Comparison of ENCODE assay signal across 7 cellular contexts in genomic region chrX:48802089-48802812, GRCh38.
A peak's percentile ranks its signal among the peaks of the same experiment; 100 is the strongest.
DNase-seq lines count a peak whose midpoint lies in the region; ATAC-seq and TF ChIP-seq lines count a peak whose summit lies in the region.

No MANE protein-coding gene starts in this region.

- no peak for TF ChIP-seq CTCF in retinal pigment epithelial cell (conservative IDR thresholded peaks at IDR 0.05; ENCODE audit: low read depth, low read length)

- ATAC-seq in GM18498 (IDR thresholded peaks at IDR 0.05; ENCODE audit: unreplicated experiment) (peak; percentile 47), HG02642 (IDR thresholded peaks at IDR 0.05; ENCODE audit: poor library complexity, unreplicated experiment) (peak; percentile 47)

- peak overlapping the region; percentile 74 for H3K4me3 ChIP-seq in retinal pigment epithelial cell (ENCODE audit: low read length)

- DNase-seq in NCI-H1092 (lab: John Stamatoyannopoulos, UW) (peak; percentile 84), SKM-1 treated with dmso at 0.1 percent for 144 hours (lab: John Stamatoyannopoulos, UW; ENCODE audit: unreplicated experiment) (peak; percentile 46), anterior cingulate cortex (lab: John Stamatoyannopoulos, UW) (peak in 30 of 58 donors; percentile 7 to 67 (median 38)), hepatic stellate cell (ENCODE audit: low spot score) (peak; percentile 75), retinal pigment epithelial cell (ENCODE audit: low read depth) (peak; percentile 55)

Comparison
In these comparisons a context has a peak if more than half of its experiments do, and no peak if none do; other contexts are left out.
1. Peak in every context shown above with its lines: DNase-seq, ATAC-seq and H3K4me3 ChIP-seq.